Comparison of ENCODE assay signal across 8 cellular contexts in the genomic region with DNA sequence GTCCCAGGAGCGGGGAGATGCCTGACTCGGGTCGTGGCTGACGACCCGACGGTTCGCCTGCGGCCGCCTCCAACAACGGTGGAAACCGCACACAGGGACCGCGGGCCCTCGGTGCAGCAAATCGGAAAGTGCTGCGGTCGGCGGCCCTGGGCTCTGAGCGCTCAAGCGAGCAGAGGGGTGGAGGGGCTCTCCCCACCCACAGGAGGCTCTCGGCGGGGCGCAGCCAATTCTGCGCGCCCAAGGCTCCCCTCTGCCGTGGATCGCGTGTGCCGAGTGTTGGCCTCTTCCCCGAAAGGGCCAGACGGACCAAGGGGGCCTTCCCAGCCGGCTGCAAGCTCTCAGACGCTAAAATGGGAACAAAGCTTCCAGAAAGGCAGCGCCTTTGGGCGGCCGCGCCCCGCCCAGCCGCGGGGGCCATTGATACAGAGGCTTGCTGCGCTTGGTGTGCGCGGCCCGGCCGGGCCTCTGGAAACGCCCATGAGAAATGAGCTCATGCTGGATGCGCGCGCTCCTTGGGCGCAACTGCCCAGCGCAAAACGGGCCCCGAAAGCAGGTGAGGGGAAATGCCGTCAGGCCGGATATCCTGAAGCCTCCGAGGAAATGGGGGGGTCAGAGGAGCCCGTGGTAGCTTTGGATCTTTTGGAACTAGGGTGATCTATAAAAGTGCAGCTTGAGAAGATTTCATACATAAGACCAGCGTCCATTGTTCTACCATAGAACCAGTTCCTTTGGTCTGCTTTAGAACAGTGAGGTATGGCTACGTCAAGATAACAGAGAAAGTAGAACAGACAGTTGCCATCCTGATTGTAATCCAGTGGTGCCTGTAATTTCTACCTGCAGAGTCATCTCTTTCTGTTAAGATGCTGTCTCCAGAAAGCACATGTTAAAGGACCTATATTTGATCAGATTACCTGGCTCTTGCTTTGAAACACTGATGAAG. TPM values are rescaled to one million over a fixed set of nuclear protein-coding genes. Genes with fewer than 3 reads are reported as not detected.
DNase-seq lines count a peak whose midpoint lies in the region; ATAC-seq, FAIRE-seq and TF ChIP-seq lines count a peak whose summit lies in the region.

No MANE protein-coding gene starts in this region.

- H3K27me3 ChIP-seq in OCI-LY3 (ENCODE audit: low read depth, low read length): no peaks in the 10 kb centered on the region

- H3K9me3 ChIP-seq in OCI-LY3 (ENCODE audit: insufficient read depth, low read length): no peaks in the 10 kb centered on the region

- TF ChIP-seq POLR2A in erythroblast (IDR thresholded peaks at IDR 0.05; ENCODE audit: low read length): peak; percentile 98

- H3K36me3 ChIP-seq in OCI-LY3 (replicated peaks; ENCODE audit: low read depth, low read length): peaks cover 4% of the 10 kb centered on the region

- peak; percentile 45 for ATAC-seq in GM21390 (IDR thresholded peaks at IDR 0.05; ENCODE audit: unreplicated experiment)

- H3K4me1 ChIP-seq in OCI-LY3 (ENCODE audit: low read length): peaks cover 12% of the 10 kb centered on the region

- TF ChIP-seq CTCF in OCI-LY3 (IDR thresholded peaks at IDR 0.05; ENCODE audit: low read depth, low read length): no peak

- peak; percentile 99 for DNase-seq in DMS 273 (lab: John Stamatoyannopoulos, UW; ENCODE audit: unreplicated experiment)
- peak; percentile 77 for DNase-seq in HTR-8/SVneo (ENCODE audit: insufficient read length, low spot score)
- DNase-seq in activated T-cell treated with anti-CD3 and anti-CD28 coated beads for 4 hours: peak; percentile 59
- DNase-seq in erythroblast (lab: John Stamatoyannopoulos, UW): peak; percentile 94
- DNase-seq in mucosa of gallbladder (ENCODE audit: low spot score): peak; percentile 90
- DNase-seq in stimulated activated CD8-positive, alpha-beta memory T cell treated with anti-CD3 and anti-CD28 coated beads, Interleukin-4, amount 100 ng/mL, for 24 hours (ENCODE audit: low read depth): peak; percentile 78

- H3K9ac ChIP-seq in OCI-LY3 (ENCODE audit: low read length): peak overlapping the region; percentile 98

- peak overlapping the region; percentile 97 for H3K27ac ChIP-seq in OCI-LY3 (ENCODE audit: low read length)

- peak overlapping the region; percentile 87 for H3K4me3 ChIP-seq in OCI-LY3 (ENCODE audit: low read length)

- H3K79me2 ChIP-seq in OCI-LY3 (ENCODE audit: low read length): peaks cover 50% of the 10 kb centered on the region

- peak overlapping the region; percentile 97 for H3K4me2 ChIP-seq in OCI-LY3 (ENCODE audit: low read length)

- peaks cover 27% of the 10 kb centered on the region for H4K20me1 ChIP-seq in OCI-LY3 (ENCODE audit: insufficient read depth, low read length)

- H2AFZ ChIP-seq in OCI-LY3 (ENCODE audit: low read depth, low read length): peak overlapping the region; percentile 70

- peak; percentile 13 for FAIRE-seq in HTR-8/SVneo (lab: Jason Lieb, UNC)

RNA-seq across cellular contexts. Expression of a gene that starts 1.2 kb away (rescaled TPM):
- 44.7 TPM for total RNA-seq in mucosa of gallbladder

Comparison
In these comparisons a context has a peak if more than half of its experiments do, and no peak if none do; other contexts are left out.
1. Peak in every context shown above with its lines: DNase-seq, ATAC-seq, H3K4me3 ChIP-seq and H3K27ac ChIP-seq.